Comparison of ENCODE assay signal across 8 cellular contexts in the genomic region with DNA sequence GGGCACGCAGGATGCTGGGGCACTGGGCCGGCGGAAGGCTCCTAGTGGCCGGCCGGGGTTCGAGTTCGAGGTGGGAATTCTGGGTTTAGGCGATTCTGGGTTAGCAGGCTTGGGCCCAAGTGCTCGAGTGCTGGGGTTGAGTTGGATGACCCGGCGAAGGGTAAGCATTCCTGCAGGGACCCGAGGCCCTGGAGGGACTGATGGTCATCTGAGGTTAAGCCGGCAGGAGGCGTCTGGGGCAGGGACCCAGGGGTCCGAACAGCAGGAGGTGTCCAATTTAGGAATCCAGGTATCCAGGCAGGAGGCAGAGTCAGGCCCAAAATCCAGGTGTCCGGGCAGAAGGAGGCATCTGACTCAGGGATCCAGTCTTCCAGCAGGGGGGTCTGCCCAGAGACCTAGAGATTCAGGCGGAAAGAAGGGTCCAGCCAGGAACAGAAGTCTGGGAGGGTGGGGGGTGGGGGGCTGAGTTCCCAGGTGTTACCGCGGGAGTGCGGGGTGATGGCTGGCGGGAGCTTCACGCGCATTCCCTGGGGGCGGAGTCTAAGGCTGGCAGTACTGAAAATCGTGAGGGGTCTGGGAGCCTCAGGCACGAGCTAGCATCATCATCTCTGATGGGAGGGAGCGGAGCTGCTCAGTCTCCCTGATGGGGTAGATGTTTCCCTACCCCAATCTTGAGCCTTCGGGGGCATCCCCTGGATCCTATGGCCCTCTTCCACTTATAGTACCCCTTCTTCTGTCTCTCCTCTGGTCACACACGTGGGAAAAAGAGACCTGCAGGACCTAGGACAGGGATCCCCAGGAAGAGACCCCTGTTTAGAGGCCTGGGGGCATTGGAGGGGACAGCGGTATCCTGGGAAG. TPM values are rescaled to one million over a fixed set of nuclear protein-coding genes. Genes with fewer than 3 reads are reported as not detected.
A peak's percentile ranks its signal among the peaks of the same experiment; 100 is the strongest.
DNase-seq lines count a peak whose midpoint lies in the region; ATAC-seq and TF ChIP-seq lines count a peak whose summit lies in the region.

No MANE protein-coding gene starts in this region.

- H3K4me3 ChIP-seq in SK-N-SH (ENCODE audit: low read depth in 2 of 2, low read length in 1 of 2): peak overlapping the region; percentile 71 to 94
- H3K4me3 ChIP-seq in foreskin fibroblast (ENCODE audit: low read depth in 1 of 2, low read length in 2 of 2): peak overlapping the region; percentile 65 to 76
- H3K4me3 ChIP-seq in spleen: peak overlapping the region; percentile 28 to 73 (median 48)

- no peak for TF ChIP-seq POLR2A in spleen (IDR thresholded peaks at IDR 0.05)

- POLR2A ChIA-PET in SK-N-SH (lab: Yijun Ruan, JAX): interaction anchor here (1.1 kb wide), 1 partner anchor 279 kb away, joined by 3 read pairs; a partner anchor contains a TSS

- intact Hi-C loops in spleen (cut with DNase I; ENCODE audit: low total_unique reads): loop anchor here (2.0 to 5.0 kb wide), 2 partner anchors 36 to 92 kb away; no protein-coding TSS in a partner anchor

- peak; percentile 43 for TF ChIP-seq CTCF in SK-N-SH (IDR thresholded peaks at IDR 0.05)
- peak; percentile 35 for TF ChIP-seq CTCF in foreskin fibroblast (IDR thresholded peaks at IDR 0.05; ENCODE audit: low read depth, low read length)
- TF ChIP-seq CTCF in spleen (IDR thresholded peaks at IDR 0.05 in 8 of 11, conservative IDR thresholded peaks at IDR 0.05 in 3 of 11): no peak

- peak overlapping the region; percentile 93; the same call in 1 of the 2 replicates for H2AFZ ChIP-seq in SK-N-SH (ENCODE audit: low read depth)

- peaks cover 9% of the 10 kb centered on the region for H3F3A ChIP-seq in SK-N-SH (replicated peaks; ENCODE audit: insufficient read depth)

- H3K9ac ChIP-seq in SK-N-SH: peak overlapping the region; percentile 95

- no peaks in the 10 kb centered on the region for H3K36me3 ChIP-seq in SK-N-SH (replicated peaks in 1 of 2; ENCODE audit: control insufficient read depth in 1 of 2, insufficient read depth in 2 of 2, low read length in 1 of 2)
- H3K36me3 ChIP-seq in spleen: no peaks in the 10 kb centered on the region

- no peak for TF ChIP-seq EP300 in SK-N-SH (IDR thresholded peaks at IDR 0.05; ENCODE audit: borderline replicate concordance in 1 of 2, low read depth in 1 of 2, low read length in 1 of 2)

- ATAC-seq in activated T-cell treated with anti-CD3 and anti-CD28 coated beads, Interleukin-2, amount 50 U/mL, for 4 hours: peak in 1 of 2 donors; percentile 1
- ATAC-seq in HG02870 (IDR thresholded peaks at IDR 0.05; ENCODE audit: unreplicated experiment): no peak
- no peak for ATAC-seq in HG02642 (IDR thresholded peaks at IDR 0.05; ENCODE audit: poor library complexity, unreplicated experiment)
- ATAC-seq in HG02981 (IDR thresholded peaks at IDR 0.05; ENCODE audit: unreplicated experiment): no peak

- CTCF ChIA-PET in SK-N-SH (lab: Yijun Ruan, JAX): interaction anchor here (0.6 to 20.0 kb wide), 14 partner anchors 21 to 270 kb away, joined by 3 to 731 read pairs (median 4); a partner anchor contains a TSS

- H3K27ac ChIP-seq in SK-N-SH (ENCODE audit: low read depth in 2 of 2, low read length in 1 of 2) (peak overlapping the region; percentile 34 to 60; a peak in 2 of 4 replicates), spleen (peak overlapping the region in 2 of 8 donors; percentile 41 to 50)

- H3K9me3 ChIP-seq in SK-N-SH (no peaks in the 10 kb centered on the region), spleen (no peaks in the 10 kb centered on the region)

- no peaks in the 10 kb centered on the region for H3K9me2 ChIP-seq in SK-N-SH

- H3K79me2 ChIP-seq in SK-N-SH (ENCODE audit: insufficient read depth): peaks cover 11% of the 10 kb centered on the region; the same call in 1 of the 2 replicates

- peak overlapping the region; percentile 75 for H3K4me3 Mint-ChIP-seq in activated T-cell treated with anti-CD3 and anti-CD28 coated beads, Interleukin-2, amount 50 U/mL, for 4 hours

- H3K9me3 Mint-ChIP-seq in activated T-cell treated with anti-CD3 and anti-CD28 coated beads, Interleukin-2, amount 50 U/mL, for 4 hours: no peaks in the 10 kb centered on the region

- TF ChIP-seq RAD21 in SK-N-SH (IDR thresholded peaks at IDR 0.05; ENCODE audit: low read length): no peak

- no peaks in the 10 kb centered on the region for H3K36me3 Mint-ChIP-seq in activated T-cell treated with anti-CD3 and anti-CD28 coated beads, Interleukin-2, amount 50 U/mL, for 4 hours (ENCODE audit: insufficient read depth)

- DNase-seq in activated T-cell treated with anti-CD3 and anti-CD28 coated beads, Interleukin-2, amount 50 U/mL, for 4 hours: no peak
- DNase-seq in activated T-cell treated with anti-CD3 and anti-CD28 coated beads, Interleukin-2, amount 50 U/mL, for 1 hour: no peak
- DNase-seq in SK-N-SH: peak; percentile 72
- peak in 1 of 2 donors; percentile 35 for DNase-seq in foreskin fibroblast
- DNase-seq in spleen: peak; percentile 66

- H3K4me1 ChIP-seq in SK-N-SH (ENCODE audit: control insufficient read depth in 1 of 2, insufficient read depth in 2 of 2, low read depth in 1 of 2, low read length in 1 of 2): peaks cover 0 to 28% of the 10 kb centered on the region in 2 experiments; a peak in 2 of 4 replicates
- peaks cover 21 to 71% (median 42%) of the 10 kb centered on the region in 6 donors for H3K4me1 ChIP-seq in spleen

- no peaks in the 10 kb centered on the region for H4K20me1 ChIP-seq in SK-N-SH (ENCODE audit: insufficient read depth)

- H3K4me2 ChIP-seq in SK-N-SH: peak overlapping the region; percentile 100

- no peaks in the 10 kb centered on the region; the same call in 1 of the 2 replicates for H3K27me3 ChIP-seq in SK-N-SH (ENCODE audit: insufficient read depth)
- H3K27me3 ChIP-seq in spleen (replicated peaks in 1 of 7): peaks cover 0 to 13% (median 0%) of the 10 kb centered on the region in 7 donors

- H3K4me1 Mint-ChIP-seq in activated T-cell treated with anti-CD3 and anti-CD28 coated beads, Interleukin-2, amount 50 U/mL, for 4 hours (ENCODE audit: low read depth): peaks cover 17% of the 10 kb centered on the region

- H3K27me3 Mint-ChIP-seq in activated T-cell treated with anti-CD3 and anti-CD28 coated beads, Interleukin-2, amount 50 U/mL, for 4 hours (ENCODE audit: low read depth): no peaks in the 10 kb centered on the region

- WGBS in SK-N-SH (ENCODE audit: low lambda C conversion rate): 51% methylated on average over 14 of the region's 30 CpGs
- 41 to 46% (median 44%) methylated on average over 25 to 30 of the region's 30 CpGs for WGBS in spleen, 5 donors

TF ChIP-seq in SK-N-SH, 30 proteins besides CTCF, POLR2A, EP300 and RAD21:
- TF ChIP-seq CHD2 (IDR thresholded peaks at IDR 0.05; ENCODE audit: low read length, partially characterized antibody) (no peak), GATA2 (CRISPR knock-in tag; IDR thresholded peaks at IDR 0.05) (no peak)
- TF ChIP-seq, protein P1, sequence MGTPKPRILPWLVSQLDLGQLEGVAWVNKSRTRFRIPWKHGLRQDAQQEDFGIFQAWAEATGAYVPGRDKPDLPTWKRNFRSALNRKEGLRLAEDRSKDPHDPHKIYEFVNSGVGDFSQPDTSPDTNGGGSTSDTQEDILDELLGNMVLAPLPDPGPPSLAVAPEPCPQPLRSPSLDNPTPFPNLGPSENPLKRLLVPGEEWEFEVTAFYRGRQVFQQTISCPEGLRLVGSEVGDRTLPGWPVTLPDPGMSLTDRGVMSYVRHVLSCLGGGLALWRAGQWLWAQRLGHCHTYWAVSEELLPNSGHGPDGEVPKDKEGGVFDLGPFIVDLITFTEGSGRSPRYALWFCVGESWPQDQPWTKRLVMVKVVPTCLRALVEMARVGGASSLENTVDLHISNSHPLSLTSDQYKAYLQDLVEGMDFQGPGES (IDR thresholded peaks at IDR 0.05; ENCODE audit: low read depth, low read length): no peak

RNA-seq across cellular contexts. Expression of a gene that starts 0.6 kb away (rescaled TPM):
- 1 to 10 TPM; 2.7 to 4.9 (median 3.4) TPM for total RNA-seq in activated T-cell treated with anti-CD3 and anti-CD28 coated beads, Interleukin-2, amount 50 U/mL, for 4 hours
- polyA plus RNA-seq in SK-N-SH (2012; rRNA removed): 5.8 and 6.0 TPM in 2 replicates
- 2.4 and 3.7 TPM in 2 replicates for polyA plus RNA-seq in SK-N-SH (2012; cell fraction: cytosol; rRNA removed)
- 2.9 and 3.2 TPM in 2 replicates for polyA plus RNA-seq in SK-N-SH (2012; cell fraction: nucleus; rRNA removed)
- total RNA-seq in spleen: under 1 TPM in 3 of 7 donors, not detected in 4; 0.17 to 0.40 (median 0.28) TPM
- under 1 TPM; 0.05 to 0.15 (median 0.10) TPM for polyA plus RNA-seq in spleen

RNA-seq across cellular contexts. Expression of a gene that starts 9.9 kb away (rescaled TPM):
- not detected for total RNA-seq in activated T-cell treated with anti-CD3 and anti-CD28 coated beads, Interleukin-2, amount 50 U/mL, for 4 hours
- polyA plus RNA-seq in SK-N-SH (2012; rRNA removed) (0.05 TPM in 2 replicates), spleen (under 1 TPM in 1 of 3 donors, not detected in 2; 0.06 TPM)
- 0.03 and 0.05 TPM in 2 replicates for polyA plus RNA-seq in SK-N-SH (2012; cell fraction: cytosol; rRNA removed)
- 0.48 and 0.55 TPM in 2 replicates for polyA plus RNA-seq in SK-N-SH (2012; cell fraction: nucleus; rRNA removed)
- not detected for total RNA-seq in spleen

RNA-seq across cellular contexts. Expression of a gene that starts 18.4 kb away (rescaled TPM):
- total RNA-seq in activated T-cell treated with anti-CD3 and anti-CD28 coated beads, Interleukin-2, amount 50 U/mL, for 4 hours: under 1 TPM in 2 of 3 donors, not detected in 1; 0.33 to 0.34 TPM
- not detected in 2 replicates for polyA plus RNA-seq in SK-N-SH (2012; rRNA removed)
- not detected in 2 replicates for polyA plus RNA-seq in SK-N-SH (2012; cell fraction: cytosol; rRNA removed)
- not detected in 2 replicates for polyA plus RNA-seq in SK-N-SH (2012; cell fraction: nucleus; rRNA removed)
- total RNA-seq in spleen: 10 to 100 TPM in 3 of 7 donors, 1 to 10 TPM in 4; 4.4 to 21.7 (median 7.7) TPM
- 10 to 100 TPM in 2 of 3 donors, 1 to 10 TPM in 1; 3.7 to 14.4 (median 11.7) TPM for polyA plus RNA-seq in spleen

RNA-seq across cellular contexts. Expression of a gene that starts 26.2 kb away (rescaled TPM):
- total RNA-seq in activated T-cell treated with anti-CD3 and anti-CD28 coated beads, Interleukin-2, amount 50 U/mL, for 4 hours: 1 to 10 TPM; 3.1 to 4.8 (median 3.5) TPM
- 14.5 and 17.3 TPM in 2 replicates for polyA plus RNA-seq in SK-N-SH (2012; rRNA removed)
- 3.9 and 6.9 TPM in 2 replicates for polyA plus RNA-seq in SK-N-SH (2012; cell fraction: cytosol; rRNA removed)
- polyA plus RNA-seq in SK-N-SH (2012; cell fraction: nucleus; rRNA removed): 95.2 and 113 TPM in 2 replicates
- total RNA-seq in spleen: 10 to 100 TPM; 20.4 to 55.0 (median 38.0) TPM
- polyA plus RNA-seq in spleen: 10 to 100 TPM; 20.3 to 31.7 (median 29.6) TPM

RNA-seq across cellular contexts. Expression of a gene that starts 51.2 kb away (rescaled TPM):
- total RNA-seq in activated T-cell treated with anti-CD3 and anti-CD28 coated beads, Interleukin-2, amount 50 U/mL, for 4 hours: 1 to 10 TPM; 5.9 to 6.8 (median 6.3) TPM
- 2.0 and 3.0 TPM in 2 replicates for polyA plus RNA-seq in SK-N-SH (2012; rRNA removed)
- polyA plus RNA-seq in SK-N-SH (2012; cell fraction: cytosol; rRNA removed): 0.21 and 0.52 TPM in 2 replicates
- 12.6 and 15.6 TPM in 2 replicates for polyA plus RNA-seq in SK-N-SH (2012; cell fraction: nucleus; rRNA removed)
- total RNA-seq in spleen: 10 to 100 TPM; 54.9 to 97.0 (median 63.2) TPM
- polyA plus RNA-seq in spleen: 100 to 1,000 TPM; 111 to 208 (median 159) TPM

Comparison
In these comparisons a context has a peak if more than half of its experiments do, and no peak if none do; other contexts are left out.
1. DNase-seq: peak in SK-N-SH (single experiment) and spleen (single experiment); none in activated T-cell treated with anti-CD3 and anti-CD28 coated beads, Interleukin-2, amount 50 U/mL, for 4 hours (single experiment) and activated T-cell treated with anti-CD3 and anti-CD28 coated beads, Interleukin-2, amount 50 U/mL, for 1 hour (single experiment).
2. CTCF ChIP-seq: peak in SK-N-SH (single experiment) and foreskin fibroblast (single experiment); none in spleen (0 of 11).
3. Peak in every context shown above with its lines, with median percentiles within 50 percentile points of each other: H3K4me3 ChIP-seq.